In the genomic region with DNA sequence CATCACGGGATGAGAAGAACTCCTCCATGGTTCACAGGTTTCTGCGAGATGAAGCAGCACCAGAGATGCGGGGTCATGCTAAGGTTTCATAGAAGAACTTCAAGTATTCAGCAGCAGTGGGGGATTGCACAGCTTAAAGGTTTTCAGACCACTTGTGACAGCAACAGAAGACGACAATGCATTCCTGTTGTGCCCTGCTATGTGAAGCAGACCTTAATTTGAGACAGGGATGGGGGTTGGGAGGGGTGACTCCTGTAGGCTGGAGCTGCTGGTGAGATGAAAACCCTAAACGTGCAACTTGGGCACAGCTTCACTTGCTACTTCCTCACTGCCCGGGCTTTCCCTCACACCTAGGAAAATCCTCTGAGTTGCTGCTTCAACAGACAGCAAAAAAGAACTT, we compare ENCODE assay signal across 36 cellular contexts.
"Had no signal": no experiment of that assay in that cellular context is flagged by ENCODE, and none has a peak within 500 bp of the region (broad histone marks: within the 10 kb centered on the region; RNA-seq: fewer than 3 reads in every experiment).

No MANE protein-coding gene starts in this region.

- H3K27me3 Mint-ChIP-seq: activated CD4-positive, alpha-beta T cell treated with anti-CD3 and anti-CD28 coated beads, Interleukin-2, amount 10 ng/mL, durations not matched to agents 24 days and 14 days; activated CD8-positive, alpha-beta T cell treated with anti-CD3 and anti-CD28 coated beads for 36 hours; activated naive CD8-positive, alpha-beta T cell treated with anti-CD3 and anti-CD28 coated beads for 36 hours had no signal

- H3K4me1 Mint-ChIP-seq: activated B cell treated with CpG ODN at 0.5 μM for 24 hours; activated CD4-positive, alpha-beta T cell treated with anti-CD3 and anti-CD28 coated beads, Interleukin-2, amount 10 ng/mL, durations not matched to agents 24 days and 14 days; activated naive CD8-positive, alpha-beta T cell treated with anti-CD3 and anti-CD28 coated beads for 36 hours; activated T-helper 17 cell treated with anti-CD3 and anti-CD28 coated beads, Interleukin-2, amount 50 U/mL, for 72 hours; central memory CD8-positive, alpha-beta T cell had no signal

- H3K27ac Mint-ChIP-seq: activated B cell treated with CpG ODN at 0.5 μM for 24 hours; activated CD4-positive, alpha-beta memory T cell treated with anti-CD3 and anti-CD28 coated beads for 36 hours; activated CD4-positive, alpha-beta T cell treated with anti-CD3 and anti-CD28 coated beads, Interleukin-2, amount 10 ng/mL, durations not matched to agents 24 days and 14 days; activated CD8-positive, alpha-beta T cell treated with anti-CD3 and anti-CD28 coated beads for 36 hours; activated naive CD4-positive, alpha-beta T cell treated with anti-CD3 and anti-CD28 coated beads for 36 hours; activated naive CD4-positive, alpha-beta T cell treated with anti-CD3 and anti-CD28 coated beads, Interleukin-2, amount 50 U/mL, for 72 hours; activated naive CD8-positive, alpha-beta T cell treated with anti-CD3 and anti-CD28 coated beads for 36 hours; activated T-cell treated with anti-CD3 and anti-CD28 coated beads, Interleukin-2, amount 50 U/mL, for 72 hours; activated T-helper 1 cell treated with anti-CD3 and anti-CD28 coated beads, Interleukin-12 subunit alpha, Interleukin-12 subunit beta, Interleukin-2, Interleukin-4 antibody, amounts not matched to agents 30 ng/mL and 10 ng/mL and 1 ng/mL, durations not matched to agents 14 hours and 24 hours and 36 hours; activated T-helper 17 cell treated with anti-CD3 and anti-CD28 coated beads, Interleukin-2, amount 50 U/mL, for 72 hours; brain; T-helper 1 cell treated with Interleukin-12 subunit alpha and Interleukin-12 subunit beta and Interleukin-4 antibody, amounts not matched to agents 30 μg/mL and 1 μg/mL, for 36 hours; T-helper 2 cell treated with Interferon-gamma antibody and Interleukin-4, amounts not matched to agents 5 μg/mL and 100 μg/mL, for 36 hours had no signal

- ATAC-seq: activated CD8-positive, alpha-beta T cell treated with anti-CD3 and anti-CD28 coated beads for 36 hours; activated naive CD4-positive, alpha-beta T cell treated with anti-CD3 and anti-CD28 coated beads, Interleukin-2, amount 50 U/mL, for 72 hours; activated T-cell treated with anti-CD3 and anti-CD28 coated beads, Interleukin-2, amount 50 U/mL, for 4 hours; activated T-cell treated with anti-CD3 and anti-CD28 coated beads, Interleukin-2, amount 50 U/mL, for 72 hours; activated T-helper 17 cell treated with anti-CD3 and anti-CD28 coated beads, Interleukin-2, amount 50 U/mL, for 72 hours had no signal

- H3K36me3 Mint-ChIP-seq: activated CD4-positive, alpha-beta memory T cell treated with anti-CD3 and anti-CD28 coated beads for 36 hours; activated naive CD4-positive, alpha-beta T cell treated with anti-CD3 and anti-CD28 coated beads, Interleukin-2, amount 50 U/mL, for 72 hours; activated naive CD8-positive, alpha-beta T cell treated with anti-CD3 and anti-CD28 coated beads for 36 hours; brain had no signal

- H3K27me3 ChIP-seq: adrenal gland, cardiac muscle cell had no signal

- H3K4me1 ChIP-seq: adrenal gland had no signal

- H3K27ac ChIP-seq: adrenal gland, cardiac muscle cell, VCaP had no signal

- H3K9me3 Mint-ChIP-seq: activated B cell treated with CpG ODN at 0.5 μM for 24 hours; activated CD4-positive, alpha-beta memory T cell treated with anti-CD3 and anti-CD28 coated beads for 36 hours; activated CD4-positive, alpha-beta T cell treated with anti-CD3 and anti-CD28 coated beads, Interleukin-2, amount 10 ng/mL, durations not matched to agents 24 days and 14 days; activated CD8-positive, alpha-beta T cell treated with anti-CD3 and anti-CD28 coated beads for 36 hours; activated naive CD4-positive, alpha-beta T cell treated with anti-CD3 and anti-CD28 coated beads for 36 hours; activated naive CD4-positive, alpha-beta T cell treated with anti-CD3 and anti-CD28 coated beads, Interleukin-2, amount 50 U/mL, for 72 hours; activated naive CD8-positive, alpha-beta T cell treated with anti-CD3 and anti-CD28 coated beads for 36 hours; activated T-cell treated with anti-CD3 and anti-CD28 coated beads, Interleukin-2, amount 50 U/mL, for 4 hours; activated T-cell treated with anti-CD3 and anti-CD28 coated beads, Interleukin-2, amount 50 U/mL, for 72 hours; activated T-helper 1 cell treated with anti-CD3 and anti-CD28 coated beads, Interleukin-12 subunit alpha, Interleukin-12 subunit beta, Interleukin-2, Interleukin-4 antibody, amounts not matched to agents 30 ng/mL and 10 ng/mL and 1 ng/mL, durations not matched to agents 14 hours and 24 hours and 36 hours; activated T-helper 17 cell treated with anti-CD3 and anti-CD28 coated beads, Interleukin-2, amount 50 U/mL, for 72 hours; brain; central memory CD8-positive, alpha-beta T cell; T-helper 1 cell treated with Interleukin-12 subunit alpha and Interleukin-12 subunit beta and Interleukin-4 antibody, amounts not matched to agents 30 μg/mL and 1 μg/mL, for 36 hours; T-helper 2 cell treated with Interferon-gamma antibody and Interleukin-4, amounts not matched to agents 5 μg/mL and 100 μg/mL, for 36 hours had no signal

- H3K4me3 ChIP-seq: adrenal gland, cardiac muscle cell had no signal

- H3K4me3 Mint-ChIP-seq: activated B cell treated with CpG ODN at 0.5 μM for 24 hours; activated CD4-positive, alpha-beta memory T cell treated with anti-CD3 and anti-CD28 coated beads for 36 hours; activated CD4-positive, alpha-beta T cell treated with anti-CD3 and anti-CD28 coated beads, Interleukin-2, amount 10 ng/mL, durations not matched to agents 24 days and 14 days; activated CD8-positive, alpha-beta T cell treated with anti-CD3 and anti-CD28 coated beads for 36 hours; activated naive CD4-positive, alpha-beta T cell treated with anti-CD3 and anti-CD28 coated beads for 36 hours; activated naive CD8-positive, alpha-beta T cell treated with anti-CD3 and anti-CD28 coated beads for 36 hours; activated T-cell treated with anti-CD3 and anti-CD28 coated beads, Interleukin-2, amount 50 U/mL, for 4 hours; activated T-cell treated with anti-CD3 and anti-CD28 coated beads, Interleukin-2, amount 50 U/mL, for 72 hours; activated T-helper 1 cell treated with anti-CD3 and anti-CD28 coated beads, Interleukin-12 subunit alpha, Interleukin-12 subunit beta, Interleukin-2, Interleukin-4 antibody, amounts not matched to agents 30 ng/mL and 10 ng/mL and 1 ng/mL, durations not matched to agents 14 hours and 24 hours and 36 hours; activated T-helper 17 cell treated with anti-CD3 and anti-CD28 coated beads, Interleukin-2, amount 50 U/mL, for 72 hours; brain; central memory CD8-positive, alpha-beta T cell; T-helper 1 cell treated with Interleukin-12 subunit alpha and Interleukin-12 subunit beta and Interleukin-4 antibody, amounts not matched to agents 30 μg/mL and 1 μg/mL, for 36 hours; T-helper 2 cell treated with Interferon-gamma antibody and Interleukin-4, amounts not matched to agents 5 μg/mL and 100 μg/mL, for 36 hours had no signal

- H3K9me3 ChIP-seq: adrenal gland had no signal

- H3K36me3 ChIP-seq: adrenal gland, cardiac muscle cell had no signal

- DNase-seq: activated B cell treated with CpG ODN at 0.5 μM for 24 hours; activated CD4-positive, alpha-beta memory T cell treated with anti-CD3 and anti-CD28 coated beads for 36 hours; activated CD4-positive, alpha-beta T cell treated with anti-CD3 and anti-CD28 coated beads for 4 hours; activated CD4-positive, alpha-beta T cell treated with anti-CD3 and anti-CD28 coated beads, Interleukin-2, amount 10 ng/mL, durations not matched to agents 24 days and 14 days; activated CD4-positive, alpha-beta T cell treated with anti-CD3 and anti-CD28 coated beads, Interleukin-2, amount 50 U/mL, for 1 hour; activated CD4-positive, alpha-beta T cell treated with anti-CD3 and anti-CD28 coated beads, Interleukin-2, amount 50 U/mL, for 4 hours; activated CD4-positive, CD25-positive, alpha-beta regulatory T cell treated with anti-CD3 and anti-CD28 coated beads, Interleukin-2, amount 50 U/mL, for 72 hours; activated CD8-positive, alpha-beta memory T cell treated with anti-CD3 and anti-CD28 coated beads, Interleukin-2, amount 50 U/mL, for 4 hours; activated CD8-positive, alpha-beta T cell treated with anti-CD3 and anti-CD28 coated beads for 36 hours; activated effector memory CD4-positive, alpha-beta T cell treated with anti-CD3 and anti-CD28 coated beads, Interleukin-2, amount 50 U/mL, for 16 hours; activated gamma-delta T cell treated with Interleukin-2 at 50 U/mL for 16 hours; activated naive CD4-positive, alpha-beta T cell; activated naive CD4-positive, alpha-beta T cell treated with anti-CD3 and anti-CD28 coated beads for 36 hours; activated naive CD4-positive, alpha-beta T cell treated with anti-CD3 and anti-CD28 coated beads, Interleukin-2, amount 50 U/mL, for 16 hours; activated naive CD8-positive, alpha-beta T cell treated with anti-CD3 and anti-CD28 coated beads for 36 hours; activated T-cell treated with anti-CD3 and anti-CD28 coated beads for 4 hours; activated T-cell treated with anti-CD3 and anti-CD28 coated beads, Interleukin-2, amount 50 U/mL, for 1 hour; activated T-cell treated with anti-CD3 and anti-CD28 coated beads, Interleukin-2, amount 50 U/mL, for 4 hours; activated T-cell treated with anti-CD3 and anti-CD28 coated beads, Interleukin-2, amount 50 U/mL, for 72 hours; adrenal gland; amniotic stem cell; aorta; caudate nucleus; cerebellar nuclear complex; T-helper 1 cell; T-helper 2 cell; T-helper 9 cell had no signal
